Comparison of ENCODE assay signal across 22 cellular contexts in the genomic region with DNA sequence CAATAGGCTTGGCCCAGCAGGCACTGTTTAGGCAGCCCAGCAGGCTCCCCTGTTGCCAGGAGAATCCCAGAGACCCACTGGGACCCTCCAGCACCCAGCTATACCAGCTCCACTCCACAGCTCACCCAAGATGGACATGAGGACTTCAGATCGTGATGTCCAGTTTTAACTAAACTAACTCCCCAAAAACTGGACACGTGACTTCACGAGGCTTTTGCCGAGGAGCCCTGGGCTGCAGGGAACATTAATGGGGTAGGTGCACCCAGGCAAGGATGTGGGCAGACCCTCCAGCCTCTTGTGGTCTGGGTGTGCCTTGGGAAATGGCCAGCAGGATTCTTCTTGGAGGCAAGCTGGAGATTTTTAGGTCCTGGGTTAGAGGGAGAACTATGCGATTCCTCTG.
"Had no signal": no experiment of that assay in that cellular context is flagged by ENCODE, and none has a peak within 500 bp of the region (broad histone marks: within the 10 kb centered on the region; RNA-seq: fewer than 3 reads in every experiment).

No MANE protein-coding gene starts in this region.

- H3K27me3 ChIP-seq: adrenal gland, right lobe of liver, vagina had no signal

- H3K9me3 ChIP-seq: adrenal gland, esophagus squamous epithelium, psoas muscle, right lobe of liver, vagina had no signal

- H3K36me3 Mint-ChIP-seq: activated CD4-positive, alpha-beta memory T cell treated with anti-CD3 and anti-CD28 coated beads for 36 hours; activated naive CD4-positive, alpha-beta T cell treated with anti-CD3 and anti-CD28 coated beads, Interleukin-2, amount 50 U/mL, for 72 hours; mesothelial cell of epicardium; natural killer cell treated with Interleukin-12 subunit alpha and Interleukin-12 subunit beta and Interleukin-15 and Interleukin-18, amount 100 ng/mL, for 72 hours; stimulated activated memory B cell treated with anti-CD40 and anti-IgM and Interleukin-4, amounts not matched to agents 10 μg/mL and 1 μg/mL and 100 μg/mL, for 72 hours had no signal

- H3K9me3 Mint-ChIP-seq: activated CD4-positive, alpha-beta memory T cell treated with anti-CD3 and anti-CD28 coated beads for 36 hours; activated naive CD4-positive, alpha-beta T cell treated with anti-CD3 and anti-CD28 coated beads, Interleukin-2, amount 50 U/mL, for 72 hours; activated T-helper 1 cell treated with anti-CD3 and anti-CD28 coated beads, Interleukin-12 subunit alpha, Interleukin-12 subunit beta, Interleukin-2, Interleukin-4 antibody, amounts not matched to agents 30 ng/mL and 10 ng/mL and 1 ng/mL, durations not matched to agents 14 hours and 24 hours and 36 hours; mesothelial cell of epicardium; natural killer cell treated with Interleukin-12 subunit alpha and Interleukin-12 subunit beta and Interleukin-15 and Interleukin-18, amount 100 ng/mL, for 72 hours; stimulated activated memory B cell treated with anti-CD40 and anti-IgM and Interleukin-4, amounts not matched to agents 10 μg/mL and 1 μg/mL and 100 μg/mL, for 72 hours; T-helper 1 cell treated with Interleukin-12 subunit alpha and Interleukin-12 subunit beta and Interleukin-4 antibody, amounts not matched to agents 30 μg/mL and 1 μg/mL, for 36 hours had no signal

- H3K4me3 Mint-ChIP-seq: activated CD4-positive, alpha-beta memory T cell treated with anti-CD3 and anti-CD28 coated beads for 36 hours; activated CD4-positive, alpha-beta T cell treated with anti-CD3 and anti-CD28 coated beads for 36 hours; activated T-helper 1 cell treated with anti-CD3 and anti-CD28 coated beads, Interleukin-12 subunit alpha, Interleukin-12 subunit beta, Interleukin-2, Interleukin-4 antibody, amounts not matched to agents 30 ng/mL and 10 ng/mL and 1 ng/mL, durations not matched to agents 14 hours and 24 hours and 36 hours; mesothelial cell of epicardium; natural killer cell treated with Interleukin-12 subunit alpha and Interleukin-12 subunit beta and Interleukin-15 and Interleukin-18, amount 100 ng/mL, for 72 hours; stimulated activated memory B cell treated with anti-CD40 and anti-IgM and Interleukin-4, amounts not matched to agents 10 μg/mL and 1 μg/mL and 100 μg/mL, for 72 hours; T-helper 1 cell treated with Interleukin-12 subunit alpha and Interleukin-12 subunit beta and Interleukin-4 antibody, amounts not matched to agents 30 μg/mL and 1 μg/mL, for 36 hours had no signal

- DNase-seq: activated CD4-positive, alpha-beta T cell treated with anti-CD3 and anti-CD28 coated beads for 36 hours; activated gamma-delta T cell treated with Interleukin-2 at 50 U/mL for 16 hours; activated T-cell treated with anti-CD3 and anti-CD28 coated beads for 4 hours; dermis blood vessel endothelial cell; effector memory CD4-positive, alpha-beta T cell; esophagus squamous epithelium; nucleus accumbens; right lobe of liver; stimulated activated CD4-positive, alpha-beta T cell treated with anti-CD3 and anti-CD28 coated beads, Interleukin-4, amount 100 ng/mL, for 4 hours had no signal

- H3K27ac Mint-ChIP-seq: activated CD4-positive, alpha-beta memory T cell treated with anti-CD3 and anti-CD28 coated beads for 36 hours; activated CD4-positive, alpha-beta T cell treated with anti-CD3 and anti-CD28 coated beads for 36 hours; activated naive CD4-positive, alpha-beta T cell treated with anti-CD3 and anti-CD28 coated beads, Interleukin-2, amount 50 U/mL, for 72 hours; activated T-helper 1 cell treated with anti-CD3 and anti-CD28 coated beads, Interleukin-12 subunit alpha, Interleukin-12 subunit beta, Interleukin-2, Interleukin-4 antibody, amounts not matched to agents 30 ng/mL and 10 ng/mL and 1 ng/mL, durations not matched to agents 14 hours and 24 hours and 36 hours; mesothelial cell of epicardium; natural killer cell treated with Interleukin-12 subunit alpha and Interleukin-12 subunit beta and Interleukin-15 and Interleukin-18, amount 100 ng/mL, for 72 hours; stimulated activated memory B cell treated with anti-CD40 and anti-IgM and Interleukin-4, amounts not matched to agents 10 μg/mL and 1 μg/mL and 100 μg/mL, for 72 hours; T-helper 1 cell treated with Interleukin-12 subunit alpha and Interleukin-12 subunit beta and Interleukin-4 antibody, amounts not matched to agents 30 μg/mL and 1 μg/mL, for 36 hours had no signal

- H3K4me1 ChIP-seq: psoas muscle had no signal

- ATAC-seq: activated CD4-positive, alpha-beta T cell treated with anti-CD3 and anti-CD28 coated beads for 36 hours; activated naive CD4-positive, alpha-beta T cell treated with anti-CD3 and anti-CD28 coated beads, Interleukin-2, amount 50 U/mL, for 72 hours; left cardiac atrium; natural killer cell treated with Interleukin-12 subunit alpha and Interleukin-12 subunit beta and Interleukin-15 and Interleukin-18, amount 100 ng/mL, for 72 hours; psoas muscle; right lobe of liver; stimulated activated memory B cell treated with anti-CD40 and anti-IgM and Interleukin-4, amounts not matched to agents 10 μg/mL and 1 μg/mL and 100 μg/mL, for 72 hours had no signal

- H3K27ac ChIP-seq: psoas muscle, right lobe of liver, vagina, VCaP had no signal

- H3K4me3 ChIP-seq: adrenal gland, esophagus squamous epithelium, lung, psoas muscle, right lobe of liver, vagina had no signal

- H3K36me3 ChIP-seq: adrenal gland, esophagus squamous epithelium, right lobe of liver, vagina had no signal
